Comparison of ENCODE assay signal across 1 cellular context in genomic region chr3:52182203-52182602, GRCh38.
TF ChIP-seq lines count a peak whose summit lies in the region.

No MANE protein-coding gene starts in this region.

TF ChIP-seq in liver, 16 proteins besides CTCF, POLR2A, EP300 and RAD21:
- TF ChIP-seq HNF4G (IDR thresholded peaks at IDR 0.05) (peak; percentile 49), RXRA (IDR thresholded peaks at IDR 0.05) (peak; percentile 100), JUND (IDR thresholded peaks at IDR 0.05) (peak in 1 of 2 donors; percentile 87), EGR1 (IDR thresholded peaks at IDR 0.05; ENCODE audit: low read depth in 2 of 2) (peak in 1 of 2 donors; percentile 82), FOXA2 (IDR thresholded peaks at IDR 0.05) (peak; percentile 71), FOXA1 (IDR thresholded peaks at IDR 0.05) (peak; percentile 5), MAX (IDR thresholded peaks at IDR 0.05) (peak; percentile 80), GABPA (IDR thresholded peaks at IDR 0.05 in 1 of 2, conservative IDR thresholded peaks at IDR 0.05 in 1 of 2) (no peak), ATF3 (IDR thresholded peaks at IDR 0.05) (peak; percentile 60), NR2F2 (IDR thresholded peaks at IDR 0.05) (peak; percentile 74), REST (IDR thresholded peaks at IDR 0.05) (peak; percentile 72), TAF1 (conservative IDR thresholded peaks at IDR 0.05) (no peak), HNF4A (conservative IDR thresholded peaks at IDR 0.05) (peak; percentile 81 to 85), SP1 (IDR thresholded peaks at IDR 0.05) (peak; percentile 100), YY1 (IDR thresholded peaks at IDR 0.05) (peak; percentile 70)
- TF ChIP-seq, protein P1, sequence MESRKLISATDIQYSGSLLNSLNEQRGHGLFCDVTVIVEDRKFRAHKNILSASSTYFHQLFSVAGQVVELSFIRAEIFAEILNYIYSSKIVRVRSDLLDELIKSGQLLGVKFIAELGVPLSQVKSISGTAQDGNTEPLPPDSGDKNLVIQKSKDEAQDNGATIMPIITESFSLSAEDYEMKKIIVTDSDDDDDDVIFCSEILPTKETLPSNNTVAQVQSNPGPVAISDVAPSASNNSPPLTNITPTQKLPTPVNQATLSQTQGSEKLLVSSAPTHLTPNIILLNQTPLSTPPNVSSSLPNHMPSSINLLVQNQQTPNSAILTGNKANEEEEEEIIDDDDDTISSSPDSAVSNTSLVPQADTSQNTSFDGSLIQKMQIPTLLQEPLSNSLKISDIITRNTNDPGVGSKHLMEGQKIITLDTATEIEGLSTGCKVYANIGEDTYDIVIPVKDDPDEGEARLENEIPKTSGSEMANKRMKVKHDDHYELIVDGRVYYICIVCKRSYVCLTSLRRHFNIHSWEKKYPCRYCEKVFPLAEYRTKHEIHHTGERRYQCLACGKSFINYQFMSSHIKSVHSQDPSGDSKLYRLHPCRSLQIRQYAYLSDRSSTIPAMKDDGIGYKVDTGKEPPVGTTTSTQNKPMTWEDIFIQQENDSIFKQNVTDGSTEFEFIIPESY (IDR thresholded peaks at IDR 0.05): peak; percentile 73
TF ChIP-seq in liver: peak in this region for 14.
